8 cellular contexts compared by ENCODE assay signal in the genomic region with DNA sequence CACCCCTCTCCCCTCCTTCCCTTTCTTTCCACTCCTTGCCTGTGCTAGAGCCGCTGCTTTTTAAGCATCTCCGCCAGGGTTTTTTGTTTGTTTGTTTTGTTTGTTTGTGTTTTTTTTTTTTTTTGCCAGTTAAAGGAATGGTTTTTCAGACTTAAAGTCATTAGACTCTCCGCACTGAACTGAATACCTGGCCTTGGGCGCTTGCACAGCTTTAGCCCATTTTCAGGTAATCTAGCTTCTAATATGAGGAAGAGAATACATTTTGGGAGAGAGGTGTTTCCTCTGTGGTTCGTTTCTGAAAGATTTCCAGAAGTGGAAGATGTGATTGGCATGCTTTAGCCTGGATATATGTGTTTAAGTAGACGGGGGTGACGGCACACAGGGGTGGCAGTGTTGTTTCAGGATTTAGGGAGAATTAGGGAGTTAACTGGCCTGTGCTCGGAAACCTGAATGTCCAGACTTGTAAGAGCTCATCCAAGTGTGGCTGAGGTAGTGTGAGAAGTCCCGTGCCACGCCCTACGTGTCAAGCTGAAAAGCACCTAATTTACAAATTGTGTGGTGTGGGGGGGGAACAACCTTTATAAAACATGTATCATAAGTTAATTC. TPM values are rescaled to one million over a fixed set of nuclear protein-coding genes. Genes with fewer than 3 reads are reported as not detected.
DNase-seq lines count a peak whose midpoint lies in the region; ATAC-seq and TF ChIP-seq lines count a peak whose summit lies in the region.

No MANE protein-coding gene starts in this region.

- DNase-seq in CD1c-positive myeloid dendritic cell (ENCODE audit: extremely low spot score) (peak; percentile 35), HAP-1 (ENCODE audit: low spot score in 2 of 2) (peak in 1 of 2 experiments; percentile 37), SK-N-SH (peak; percentile 43), myocyte (ENCODE audit: low read depth) (peak; percentile 31)
- DNase-seq in effector CD4-positive, alpha-beta T cell: peak; percentile 16

- no peaks in the 10 kb centered on the region for H3K27me3 ChIP-seq in HAP-1 (ENCODE audit: low read depth)
- no peaks in the 10 kb centered on the region for H3K27me3 ChIP-seq in SK-N-SH (ENCODE audit: insufficient read depth)

- 0 out of 2 replicates have a peak overlapping the region, but pooled peaks have one; percentile 60 for H2AFZ ChIP-seq in SK-N-SH (ENCODE audit: low read depth)

- WGBS in SK-N-SH (ENCODE audit: low lambda C conversion rate): 3% methylated on average over 11 of the region's 11 CpGs

- TF ChIP-seq CTCF in SK-N-SH (IDR thresholded peaks at IDR 0.05): no peak

- no peaks in the 10 kb centered on the region for H3K9me2 ChIP-seq in SK-N-SH

- CTCF ChIA-PET in SK-N-SH (lab: Yijun Ruan, JAX): interaction anchor here (0.6 to 4.9 kb wide), 10 partner anchors 23 to 188 kb away, joined by 3 to 43 read pairs (median 4); no protein-coding TSS in a partner anchor

- peaks cover 33% of the 10 kb centered on the region for H3K4me1 ChIP-seq in HAP-1
- H3K4me1 ChIP-seq in SK-N-SH (ENCODE audit: control insufficient read depth in 1 of 2, insufficient read depth in 2 of 2, low read depth in 1 of 2, low read length in 1 of 2): peaks cover 29 to 38% of the 10 kb centered on the region in 2 experiments; a peak in 3 of 4 replicates

- H3K4me3 ChIP-seq in HAP-1 (peak overlapping the region; percentile 84), SK-N-SH (ENCODE audit: low read depth in 2 of 2, low read length in 1 of 2) (peak overlapping the region; percentile 93 to 98)

- peaks cover 47% of the 10 kb centered on the region for H4K20me1 ChIP-seq in SK-N-SH (ENCODE audit: insufficient read depth)

- no peak for TF ChIP-seq EP300 in SK-N-SH (IDR thresholded peaks at IDR 0.05; ENCODE audit: borderline replicate concordance in 1 of 2, low read depth in 1 of 2, low read length in 1 of 2)

- POLR2A ChIA-PET in SK-N-SH (lab: Yijun Ruan, JAX): interaction anchor here (1.3 to 3.1 kb wide), 4 partner anchors 44 to 124 kb away, joined by 4 to 28 read pairs (median 9); no protein-coding TSS in a partner anchor

- H3K4me2 ChIP-seq in SK-N-SH: peak overlapping the region; percentile 91

- peak overlapping the region; percentile 93 to 98 for H3K27ac ChIP-seq in SK-N-SH (ENCODE audit: low read depth in 2 of 2, low read length in 1 of 2)

- H3K36me3 ChIP-seq in HAP-1 (replicated peaks): no peaks in the 10 kb centered on the region; the same call in 1 of the 2 replicates
- peaks cover 4 to 9% of the 10 kb centered on the region in 2 experiments for H3K36me3 ChIP-seq in SK-N-SH (replicated peaks in 1 of 2; ENCODE audit: control insufficient read depth in 1 of 2, insufficient read depth in 2 of 2, low read length in 1 of 2)

- in situ Hi-C loops in HAP-1 (cut with MboI; ENCODE audit: low sequenced_read_pairs): no loop called here

- no peak for ATAC-seq in GM21447 (IDR thresholded peaks at IDR 0.05; ENCODE audit: unreplicated experiment)
- no peak for ATAC-seq in HG03439 (IDR thresholded peaks at IDR 0.05; ENCODE audit: unreplicated experiment)
- no peak for ATAC-seq in GM21390 (IDR thresholded peaks at IDR 0.05; ENCODE audit: unreplicated experiment)

- H3K9me3 ChIP-seq in HAP-1: no peaks in the 10 kb centered on the region
- no peaks in the 10 kb centered on the region for H3K9me3 ChIP-seq in SK-N-SH

- peak; percentile 35; the same call in 1 of the 2 replicates for TF ChIP-seq RAD21 in SK-N-SH (IDR thresholded peaks at IDR 0.05; ENCODE audit: low read length)

- peaks cover 71% of the 10 kb centered on the region for H3K79me2 ChIP-seq in SK-N-SH (ENCODE audit: insufficient read depth)

- peak overlapping the region; percentile 91 for H3K9ac ChIP-seq in SK-N-SH

- H3F3A ChIP-seq in SK-N-SH (replicated peaks; ENCODE audit: insufficient read depth): peaks cover 32% of the 10 kb centered on the region

TF ChIP-seq in SK-N-SH, 30 proteins besides CTCF, POLR2A, EP300 and RAD21:
- TF ChIP-seq SMC3 (IDR thresholded peaks at IDR 0.05; ENCODE audit: low read depth, low read length) (no peak), NFIC (IDR thresholded peaks at IDR 0.05; ENCODE audit: borderline replicate concordance) (no peak), TEAD4 (IDR thresholded peaks at IDR 0.05; ENCODE audit: borderline replicate concordance, insufficient read depth) (no peak), MXI1 (IDR thresholded peaks at IDR 0.05; ENCODE audit: low read depth, low read length) (no peak), RXRA (IDR thresholded peaks at IDR 0.05; ENCODE audit: borderline replicate concordance, low read depth) (no peak), MEF2A (IDR thresholded peaks at IDR 0.05; ENCODE audit: borderline replicate concordance, low read depth) (no peak), FOXM1 (IDR thresholded peaks at IDR 0.05; ENCODE audit: low read depth) (no peak), RCOR1 (IDR thresholded peaks at IDR 0.05; ENCODE audit: low read length) (no peak), TCF12 (IDR thresholded peaks at IDR 0.05) (no peak), FOSL2 (IDR thresholded peaks at IDR 0.05; ENCODE audit: borderline replicate concordance, low read depth) (no peak), TAF1 (IDR thresholded peaks at IDR 0.05; ENCODE audit: borderline replicate concordance, low read depth, low read length) (no peak), GATA2 (CRISPR knock-in tag; IDR thresholded peaks at IDR 0.05) (no peak), FOXJ3 (CRISPR knock-in tag; IDR thresholded peaks at IDR 0.05) (no peak), RFX5 (IDR thresholded peaks at IDR 0.05; ENCODE audit: low read length) (no peak), CHD2 (IDR thresholded peaks at IDR 0.05; ENCODE audit: low read length, partially characterized antibody) (no peak), NRF1 (IDR thresholded peaks at IDR 0.05; ENCODE audit: low read depth, low read length) (no peak)
- TF ChIP-seq, protein P1, sequence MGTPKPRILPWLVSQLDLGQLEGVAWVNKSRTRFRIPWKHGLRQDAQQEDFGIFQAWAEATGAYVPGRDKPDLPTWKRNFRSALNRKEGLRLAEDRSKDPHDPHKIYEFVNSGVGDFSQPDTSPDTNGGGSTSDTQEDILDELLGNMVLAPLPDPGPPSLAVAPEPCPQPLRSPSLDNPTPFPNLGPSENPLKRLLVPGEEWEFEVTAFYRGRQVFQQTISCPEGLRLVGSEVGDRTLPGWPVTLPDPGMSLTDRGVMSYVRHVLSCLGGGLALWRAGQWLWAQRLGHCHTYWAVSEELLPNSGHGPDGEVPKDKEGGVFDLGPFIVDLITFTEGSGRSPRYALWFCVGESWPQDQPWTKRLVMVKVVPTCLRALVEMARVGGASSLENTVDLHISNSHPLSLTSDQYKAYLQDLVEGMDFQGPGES (IDR thresholded peaks at IDR 0.05; ENCODE audit: low read depth, low read length): no peak
- TF ChIP-seq, protein P2, sequence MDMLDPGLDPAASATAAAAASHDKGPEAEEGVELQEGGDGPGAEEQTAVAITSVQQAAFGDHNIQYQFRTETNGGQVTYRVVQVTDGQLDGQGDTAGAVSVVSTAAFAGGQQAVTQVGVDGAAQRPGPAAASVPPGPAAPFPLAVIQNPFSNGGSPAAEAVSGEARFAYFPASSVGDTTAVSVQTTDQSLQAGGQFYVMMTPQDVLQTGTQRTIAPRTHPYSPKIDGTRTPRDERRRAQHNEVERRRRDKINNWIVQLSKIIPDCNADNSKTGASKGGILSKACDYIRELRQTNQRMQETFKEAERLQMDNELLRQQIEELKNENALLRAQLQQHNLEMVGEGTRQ (IDR thresholded peaks at IDR 0.05; ENCODE audit: borderline replicate concordance, low read depth, low read length): no peak
- TF ChIP-seq, protein P3, sequence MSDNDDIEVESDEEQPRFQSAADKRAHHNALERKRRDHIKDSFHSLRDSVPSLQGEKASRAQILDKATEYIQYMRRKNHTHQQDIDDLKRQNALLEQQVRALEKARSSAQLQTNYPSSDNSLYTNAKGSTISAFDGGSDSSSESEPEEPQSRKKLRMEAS (IDR thresholded peaks at IDR 0.05; ENCODE audit: low read depth): no peak
- TF ChIP-seq, protein P4, sequence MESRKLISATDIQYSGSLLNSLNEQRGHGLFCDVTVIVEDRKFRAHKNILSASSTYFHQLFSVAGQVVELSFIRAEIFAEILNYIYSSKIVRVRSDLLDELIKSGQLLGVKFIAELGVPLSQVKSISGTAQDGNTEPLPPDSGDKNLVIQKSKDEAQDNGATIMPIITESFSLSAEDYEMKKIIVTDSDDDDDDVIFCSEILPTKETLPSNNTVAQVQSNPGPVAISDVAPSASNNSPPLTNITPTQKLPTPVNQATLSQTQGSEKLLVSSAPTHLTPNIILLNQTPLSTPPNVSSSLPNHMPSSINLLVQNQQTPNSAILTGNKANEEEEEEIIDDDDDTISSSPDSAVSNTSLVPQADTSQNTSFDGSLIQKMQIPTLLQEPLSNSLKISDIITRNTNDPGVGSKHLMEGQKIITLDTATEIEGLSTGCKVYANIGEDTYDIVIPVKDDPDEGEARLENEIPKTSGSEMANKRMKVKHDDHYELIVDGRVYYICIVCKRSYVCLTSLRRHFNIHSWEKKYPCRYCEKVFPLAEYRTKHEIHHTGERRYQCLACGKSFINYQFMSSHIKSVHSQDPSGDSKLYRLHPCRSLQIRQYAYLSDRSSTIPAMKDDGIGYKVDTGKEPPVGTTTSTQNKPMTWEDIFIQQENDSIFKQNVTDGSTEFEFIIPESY (IDR thresholded peaks at IDR 0.05; ENCODE audit: borderline replicate concordance, low read depth): no peak

RNA-seq across cellular contexts. Expression of a gene that starts 0.9 kb away (rescaled TPM):
- polyA plus RNA-seq in SK-N-SH (2012; rRNA removed): 29.0 and 37.4 TPM in 2 replicates
- polyA plus RNA-seq in SK-N-SH (2012; cell fraction: cytosol; rRNA removed): 44.9 and 56.9 TPM in 2 replicates
- polyA plus RNA-seq in SK-N-SH (2012; cell fraction: nucleus; rRNA removed): 10.1 and 17.6 TPM in 2 replicates
- total RNA-seq in myocyte: 16.5 and 17.3 TPM in 2 replicates
- 62.0 TPM for polyA plus RNA-seq in myocyte (2012)

RNA-seq across cellular contexts. Expression of a gene that starts 58.1 kb away (rescaled TPM):
- 30.7 and 39.8 TPM in 2 replicates for polyA plus RNA-seq in SK-N-SH (2012; rRNA removed)
- polyA plus RNA-seq in SK-N-SH (2012; cell fraction: cytosol; rRNA removed): 42.8 and 60.8 TPM in 2 replicates
- polyA plus RNA-seq in SK-N-SH (2012; cell fraction: nucleus; rRNA removed): 21.6 and 31.7 TPM in 2 replicates
- total RNA-seq in myocyte: 30.6 and 31.3 TPM in 2 replicates
- 24.0 TPM for polyA plus RNA-seq in myocyte (2012)
